In genomic region chr18:5627756-5628511, GRCh38 we compare ENCODE assay signal across 8 cellular contexts.
DNase-seq lines count a peak whose midpoint lies in the region; ATAC-seq and TF ChIP-seq lines count a peak whose summit lies in the region.

No MANE protein-coding gene starts in this region.

- H3K9me3 ChIP-seq in MG63 (no peaks in the 10 kb centered on the region), esophagus squamous epithelium (no peaks in the 10 kb centered on the region)

- peaks cover 8% of the 10 kb centered on the region for H3K4me1 Mint-ChIP-seq in neural crest cell

- TF ChIP-seq POLR2A in esophagus squamous epithelium (IDR thresholded peaks at IDR 0.05): no peak

- intact Hi-C loops in esophagus squamous epithelium (cut with DNase I): no loop called here

- no peaks in the 10 kb centered on the region for H3K9me3 Mint-ChIP-seq in neural crest cell

- ATAC-seq in HG02884 (IDR thresholded peaks at IDR 0.05; ENCODE audit: unreplicated experiment) (no peak), GM21723 (IDR thresholded peaks at IDR 0.05; ENCODE audit: unreplicated experiment) (no peak)

- H3K4me3 ChIP-seq in AG10803 (ENCODE audit: low read length): peak overlapping the region; percentile 59
- H3K4me3 ChIP-seq in MG63: peak overlapping the region; percentile 33; the same call in 1 of the 2 replicates
- peak overlapping the region; percentile 51 to 81 (median 64) for H3K4me3 ChIP-seq in esophagus squamous epithelium

- H3K27me3 ChIP-seq in MG63: peaks cover 40% of the 10 kb centered on the region
- peaks cover 0 to 78% (median 0%) of the 10 kb centered on the region in 4 donors for H3K27me3 ChIP-seq in esophagus squamous epithelium

- H3K27ac ChIP-seq in esophagus squamous epithelium: peak overlapping the region; percentile 58 to 86 (median 73)

- peaks cover 9 to 37% (median 16%) of the 10 kb centered on the region in 3 donors for H3K4me1 ChIP-seq in esophagus squamous epithelium

- H3K36me3 ChIP-seq in MG63: no peaks in the 10 kb centered on the region
- H3K36me3 ChIP-seq in esophagus squamous epithelium: no peaks in the 10 kb centered on the region

- peak overlapping the region; percentile 85 for H3K4me3 Mint-ChIP-seq in neural crest cell

- DNase-seq in AG10803 (ENCODE audit: low read depth): no peak
- DNase-seq in MG63: no peak
- DNase-seq in esophagus squamous epithelium (lab: John Stamatoyannopoulos, UW): no peak
- DNase-seq in neural crest cell (ENCODE audit: low read depth, low spot score): no peak
- DNase-seq in SKM-1 (lab: John Stamatoyannopoulos, UW; ENCODE audit: unreplicated experiment): no peak
- DNase-seq in NOMO-1 (lab: John Stamatoyannopoulos, UW; ENCODE audit: unreplicated experiment in 2 of 2): no peak

- TF ChIP-seq CTCF in AG10803 (conservative IDR thresholded peaks at IDR 0.05; ENCODE audit: low read length) (no peak), esophagus squamous epithelium (IDR thresholded peaks at IDR 0.05) (no peak), neural crest cell (conservative IDR thresholded peaks at IDR 0.05) (no peak)

- WGBS in esophagus squamous epithelium, 2 donors: 35 to 37% methylated on average over 18 to 21 of the region's 29 CpGs

- H3K27me3 Mint-ChIP-seq in neural crest cell (ENCODE audit: low read depth): peaks cover 38% of the 10 kb centered on the region

- H3K36me3 Mint-ChIP-seq in neural crest cell (ENCODE audit: low read depth): no peaks in the 10 kb centered on the region

- H3K27ac Mint-ChIP-seq in neural crest cell (ENCODE audit: unreplicated experiment): no peak overlapping the region
